ENCODE assay signal across 19 cellular contexts in the genomic region with DNA sequence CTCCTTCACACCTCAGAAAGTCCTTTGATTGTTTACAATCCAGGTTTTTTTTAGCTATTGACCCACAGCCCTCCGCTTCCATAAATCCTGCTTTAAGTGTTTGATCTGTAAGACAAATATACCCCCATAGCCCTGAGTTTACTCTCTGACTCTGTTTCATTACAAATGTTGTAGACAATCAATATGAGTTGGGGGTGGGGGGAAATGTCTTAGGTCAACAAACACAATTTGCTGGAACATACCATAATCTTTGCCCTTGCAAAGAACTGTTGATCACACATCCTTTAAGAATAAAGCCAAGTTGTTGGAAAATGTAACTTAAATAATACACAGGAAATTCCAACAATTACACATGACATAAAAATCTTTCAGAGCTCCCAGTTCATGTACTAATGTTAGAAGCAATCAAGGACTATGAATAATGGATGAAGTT.
A peak's percentile ranks its signal among the peaks of the same experiment; 100 is the strongest.
DNase-seq lines count a peak whose midpoint lies in the region; ATAC-seq, FAIRE-seq and TF ChIP-seq lines count a peak whose summit lies in the region.
"Had no signal": no experiment of that assay in that cellular context is flagged by ENCODE, and none has a peak within 500 bp of the region (broad histone marks: within the 10 kb centered on the region; RNA-seq: fewer than 3 reads in every experiment).

No MANE protein-coding gene starts in this region.

- H3K14ac ChIP-seq in IMR-90 (replicated peaks; ENCODE audit: low read depth, low read length), result peak overlapping the region; percentile 82

- TF ChIP-seq RAD21 in IMR-90 (IDR thresholded peaks at IDR 0.05; ENCODE audit: low read length), result no peak

- peak overlapping the region; percentile 13 to 90; a peak in 3 of 4 replicates for H4K8ac ChIP-seq in IMR-90 (ENCODE audit: low read depth in 2 of 2, low read length in 2 of 2)

- POLR2A ChIA-PET in IMR-90 (lab: Charles Lee; ENCODE audit: unreplicated experiment), result no interaction called here

- H3K27ac ChIP-seq in IMR-90 (ENCODE audit: insufficient read depth, low read length) (peak overlapping the region; percentile 70; the same call in 1 of the 2 replicates), ascending aorta (peak overlapping the region; percentile 35 to 48)
- H3K27ac ChIP-seq: sigmoid colon had no signal

- peak overlapping the region; percentile 77 for H3K4me2 ChIP-seq in IMR-90 (ENCODE audit: low read depth, low read length)

- TF ChIP-seq POLR2A in IMR-90 (IDR thresholded peaks at IDR 0.05; ENCODE audit: low read depth, low read length), result no peak

- DNase-seq in D721Med (ENCODE audit: insufficient read length, low spot score), result no peak
- DNase-seq in IMR-90, result peak; percentile 57
- DNase-seq in ascending aorta (ENCODE audit: low spot score in 2 of 2), result no peak
- peak; percentile 40 for DNase-seq in iris pigment epithelial cell (ENCODE audit: low read depth)
- no peak for DNase-seq in NCI-H446 treated with DMSO at 0.1 percent for 48 hours (lab: John Stamatoyannopoulos, UW)
- no peak for DNase-seq in hippocampal formation (lab: John Stamatoyannopoulos, UW)
- DNase-seq: activated CD4-positive, CD25-positive, alpha-beta regulatory T cell; activated naive CD8-positive, alpha-beta T cell treated with anti-CD3 and anti-CD28 coated beads, Interleukin-2, amount 50 U/mL, for 24 hours; effector memory CD4-positive, alpha-beta T cell; left colon; NCI-H1048; NCI-H446; sigmoid colon; stimulated activated CD4-positive, alpha-beta T cell treated with anti-CD3 and anti-CD28 coated beads, Interleukin-2, amount 100 ng/mL, for 24 hours; T-helper 17 cell had no signal

- H3K27me3 ChIP-seq in IMR-90 (ENCODE audit: control insufficient read depth, insufficient read depth, low read length) (no peaks in the 10 kb centered on the region), ascending aorta (no peaks in the 10 kb centered on the region)
- H3K27me3 ChIP-seq: sigmoid colon had no signal

- peak overlapping the region; percentile 62; the same call in 1 of the 3 replicates for H2BK15ac ChIP-seq in IMR-90 (ENCODE audit: low read depth, low read length)

- H3K18ac ChIP-seq in IMR-90 (ENCODE audit: low read depth, low read length), result peak overlapping the region; percentile 75; the same call in 1 of the 2 replicates

- H2BK5ac ChIP-seq in IMR-90 (ENCODE audit: low read depth, low read length, poor library complexity, severe bottlenecking), result peak overlapping the region; percentile 94

- peak overlapping the region; percentile 72 for H2AFZ ChIP-seq in IMR-90 (replicated peaks; ENCODE audit: low read length, poor library complexity)

- peak overlapping the region; percentile 88 for H2AK5ac ChIP-seq in IMR-90 (ENCODE audit: low read depth, low read length)

- ATAC-seq in IMR-90 (ENCODE audit: low read depth) (peak; percentile 68), HG03460 (IDR thresholded peaks at IDR 0.05; ENCODE audit: unreplicated experiment) (no peak), GM21786 (IDR thresholded peaks at IDR 0.05; ENCODE audit: unreplicated experiment) (no peak)
- ATAC-seq: activated naive CD8-positive, alpha-beta T cell treated with anti-CD3 and anti-CD28 coated beads, Interleukin-2, amount 50 U/mL, for 24 hours; activated T-helper 17 cell treated with anti-CD3 and anti-CD28 coated beads, Interleukin-2, amount 50 U/mL, for 72 hours; left colon; T-helper 17 cell had no signal

- peak overlapping the region; percentile 95; the same call in 1 of the 2 replicates for H4K5ac ChIP-seq in IMR-90 (ENCODE audit: low read depth, low read length)

- H3K36me3 ChIP-seq in IMR-90 (ENCODE audit: control insufficient read depth, insufficient read depth, low read length), result no peaks in the 10 kb centered on the region
- no peaks in the 10 kb centered on the region for H3K36me3 ChIP-seq in ascending aorta
- H3K36me3 ChIP-seq: sigmoid colon had no signal

- H4K20me1 ChIP-seq in IMR-90 (ENCODE audit: insufficient read depth, low read length), result no peaks in the 10 kb centered on the region

- TF ChIP-seq CTCF in D721Med (IDR thresholded peaks at IDR 0.05; ENCODE audit: insufficient read depth, missing control alignments) (no peak), IMR-90 (conservative IDR thresholded peaks at IDR 0.05; ENCODE audit: low read depth, low read length) (no peak), ascending aorta (IDR thresholded peaks at IDR 0.05) (no peak)

- FAIRE-seq in D721Med (lab: Jason Lieb, UNC), result peak; percentile 48
- FAIRE-seq: G401.6 had no signal

- CTCF ChIA-PET in IMR-90 (lab: Yijun Ruan, JAX), result interaction anchor here (1.4 kb wide), 1 partner anchor 10 kb away, joined by 4 read pairs; no protein-coding TSS in a partner anchor

- H3K4ac ChIP-seq in IMR-90 (ENCODE audit: low read depth, low read length), result peak overlapping the region; percentile 84

- H3K9me1 ChIP-seq in IMR-90 (ENCODE audit: insufficient read depth, low read length), result no peaks in the 10 kb centered on the region

- H3K79me1 ChIP-seq in IMR-90 (ENCODE audit: low read depth in 1 of 2, low read length in 2 of 2), result no peaks in the 10 kb centered on the region

- H3K4me3 ChIP-seq in IMR-90 (ENCODE audit: insufficient read depth, low read depth, low read length) (no peak overlapping the region), ascending aorta (no peak overlapping the region)
- H3K4me3 ChIP-seq: sigmoid colon had no signal

- peak overlapping the region; percentile 68 for H4K91ac ChIP-seq in IMR-90 (ENCODE audit: insufficient read depth, low read depth, low read length)

- no peaks in the 10 kb centered on the region for H3K9me3 ChIP-seq in IMR-90 (ENCODE audit: control insufficient read depth, insufficient read depth, low read length)
- no peaks in the 10 kb centered on the region for H3K9me3 ChIP-seq in ascending aorta
- H3K9me3 ChIP-seq: sigmoid colon had no signal

- dilution Hi-C loops in IMR-90 (cut with HindIII; ENCODE audit: low sequenced_read_pairs, unreplicated experiment), result no loop called here

- intact Hi-C loops in IMR-90 (cut with micrococcal nuclease), result no loop called here
- intact Hi-C loops in ascending aorta (cut with DNase I), result no loop called here

- H2AK9ac ChIP-seq in IMR-90 (replicated peaks; ENCODE audit: low read depth, low read length, poor library complexity), result no peak overlapping the region

- BruUV-seq in IMR-90 (replicated peaks; lab: Mats Ljungman, UMichigan), result no TSS peak

- no CpG with 5 or more reads among the region's 1 CpG for WGBS in IMR-90 (ENCODE audit: extremely low coverage in 2 of 2, insufficient read length in 1 of 2), 2 experiments

- H3K9ac ChIP-seq in IMR-90 (ENCODE audit: low read depth, low read length), result peak overlapping the region; percentile 19; the same call in 1 of the 2 replicates

- peak overlapping the region; percentile 87 for H2BK120ac ChIP-seq in IMR-90 (ENCODE audit: low read depth, low read length)

- in situ Hi-C loops in IMR-90 (cut with MboI; ENCODE audit: low sequenced_read_pairs), result no loop called here

- H3K4me1 ChIP-seq in IMR-90 (ENCODE audit: control insufficient read depth, insufficient read depth, low read length), result peaks cover 15% of the 10 kb centered on the region
- peaks cover 5 to 7% of the 10 kb centered on the region in 2 donors for H3K4me1 ChIP-seq in ascending aorta

- H2BK20ac ChIP-seq in IMR-90 (ENCODE audit: low read depth, low read length), result peak overlapping the region; percentile 96

- peak overlapping the region; percentile 92 for H3K23ac ChIP-seq in IMR-90 (ENCODE audit: low read depth, low read length)

- peak overlapping the region; percentile 75; the same call in 1 of the 2 replicates for H3K56ac ChIP-seq in IMR-90 (ENCODE audit: extremely low read depth, insufficient read depth, low read length)

TF ChIP-seq in IMR-90, 13 proteins besides CTCF, POLR2A, EP300 and RAD21:
- TF ChIP-seq, protein P1, sequence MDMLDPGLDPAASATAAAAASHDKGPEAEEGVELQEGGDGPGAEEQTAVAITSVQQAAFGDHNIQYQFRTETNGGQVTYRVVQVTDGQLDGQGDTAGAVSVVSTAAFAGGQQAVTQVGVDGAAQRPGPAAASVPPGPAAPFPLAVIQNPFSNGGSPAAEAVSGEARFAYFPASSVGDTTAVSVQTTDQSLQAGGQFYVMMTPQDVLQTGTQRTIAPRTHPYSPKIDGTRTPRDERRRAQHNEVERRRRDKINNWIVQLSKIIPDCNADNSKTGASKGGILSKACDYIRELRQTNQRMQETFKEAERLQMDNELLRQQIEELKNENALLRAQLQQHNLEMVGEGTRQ (IDR thresholded peaks at IDR 0.05; ENCODE audit: low read depth, low read length), result no peak
- no peak for TF ChIP-seq MAZ (IDR thresholded peaks at IDR 0.05; ENCODE audit: borderline replicate concordance, low read depth, low read length)
- no peak for TF ChIP-seq SMC3 (IDR thresholded peaks at IDR 0.05; ENCODE audit: low read depth, low read length)
- TF ChIP-seq NFE2L2 (IDR thresholded peaks at IDR 0.05; ENCODE audit: low read depth, low read length), result no peak
- no peak for TF ChIP-seq MAFK (IDR thresholded peaks at IDR 0.05; ENCODE audit: low read depth, low read length)
- TF ChIP-seq MXI1 (IDR thresholded peaks at IDR 0.05; ENCODE audit: borderline replicate concordance, low read depth, low read length), result no peak
- TF ChIP-seq BHLHE40 (IDR thresholded peaks at IDR 0.05; ENCODE audit: low read depth, low read length), result no peak
- no peak for TF ChIP-seq RCOR1 (IDR thresholded peaks at IDR 0.05; ENCODE audit: insufficient replicate concordance, low read length)
- TF ChIP-seq, protein P2, sequence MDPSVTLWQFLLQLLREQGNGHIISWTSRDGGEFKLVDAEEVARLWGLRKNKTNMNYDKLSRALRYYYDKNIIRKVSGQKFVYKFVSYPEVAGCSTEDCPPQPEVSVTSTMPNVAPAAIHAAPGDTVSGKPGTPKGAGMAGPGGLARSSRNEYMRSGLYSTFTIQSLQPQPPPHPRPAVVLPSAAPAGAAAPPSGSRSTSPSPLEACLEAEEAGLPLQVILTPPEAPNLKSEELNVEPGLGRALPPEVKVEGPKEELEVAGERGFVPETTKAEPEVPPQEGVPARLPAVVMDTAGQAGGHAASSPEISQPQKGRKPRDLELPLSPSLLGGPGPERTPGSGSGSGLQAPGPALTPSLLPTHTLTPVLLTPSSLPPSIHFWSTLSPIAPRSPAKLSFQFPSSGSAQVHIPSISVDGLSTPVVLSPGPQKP (IDR thresholded peaks at IDR 0.05; ENCODE audit: borderline replicate concordance, low read depth, low read length), result no peak
- TF ChIP-seq CHD1 (IDR thresholded peaks at IDR 0.05; ENCODE audit: low read depth, low read length), result no peak
- no peak for TF ChIP-seq CEBPB (IDR thresholded peaks at IDR 0.05; ENCODE audit: low read depth, low read length)
- no peak for TF ChIP-seq RFX5 (IDR thresholded peaks at IDR 0.05; ENCODE audit: low read depth, low read length)
- no peak for TF ChIP-seq FOS (IDR thresholded peaks at IDR 0.05; ENCODE audit: low read depth, low read length)

Comparison
In these comparisons a context has a peak if more than half of its experiments do, and no peak if none do; other contexts are left out.
1. DNase-seq: peak in IMR-90 (single experiment) and iris pigment epithelial cell (single experiment); none in D721Med (single experiment), ascending aorta (0 of 2), NCI-H446 treated with DMSO at 0.1 percent for 48 hours (single experiment) and hippocampal formation (0 of 2).